In genomic region chrX:39809326-39809725, GRCh38 we compare ENCODE assay signal across 1 cellular context.
TF ChIP-seq lines count a peak whose summit lies in the region.

No MANE protein-coding gene starts in this region.

TF ChIP-seq in A549, 52 proteins besides CTCF, POLR2A, EP300 and RAD21 (continued from another document):
- TF ChIP-seq PBX3 (IDR thresholded peaks at IDR 0.05) = no peak
- no peak for TF ChIP-seq JUNB (IDR thresholded peaks at IDR 0.05)
- TF ChIP-seq RNF2 (IDR thresholded peaks at IDR 0.05; ENCODE audit: borderline replicate concordance, low read depth) = no peak
